22 cellular contexts compared by ENCODE assay signal in the genomic region with DNA sequence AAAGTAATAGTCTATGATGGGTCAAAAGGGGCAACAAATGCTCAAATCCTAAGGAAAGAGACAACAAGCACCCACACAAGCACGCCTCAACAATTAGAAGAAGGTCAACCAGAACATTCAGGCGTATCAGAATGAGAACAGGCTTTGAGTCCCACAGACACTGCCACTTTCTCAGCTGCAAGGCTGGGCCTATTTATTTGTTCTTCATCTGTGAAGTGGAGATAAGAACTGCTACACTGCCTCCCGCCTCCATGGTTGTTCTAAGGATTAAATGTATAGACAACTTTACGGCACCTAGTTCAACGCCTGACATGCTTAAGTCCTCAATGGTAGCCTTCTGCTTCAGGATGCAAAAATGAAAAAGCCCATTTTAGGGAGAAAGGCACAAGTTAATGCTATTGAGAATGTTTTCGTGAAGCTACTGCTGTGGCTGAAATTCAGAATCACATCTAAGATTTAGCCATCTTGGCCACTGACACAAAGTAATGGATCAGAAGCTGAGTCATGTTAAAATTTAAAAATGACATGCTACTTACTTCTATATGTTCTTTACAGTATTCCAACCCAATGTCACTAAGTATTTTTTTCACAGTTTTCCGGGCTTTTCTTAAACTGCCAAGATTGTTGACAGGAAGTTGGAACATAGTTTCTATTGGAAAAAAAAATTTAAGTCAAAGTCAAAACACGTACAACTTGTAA. TPM values are rescaled to one million over a fixed set of nuclear protein-coding genes. Genes with fewer than 3 reads are reported as not detected.
DNase-seq lines count a peak whose midpoint lies in the region; ATAC-seq and TF ChIP-seq lines count a peak whose summit lies in the region.
"Had no signal": no experiment of that assay in that cellular context is flagged by ENCODE, and none has a peak within 500 bp of the region (broad histone marks: within the 10 kb centered on the region; RNA-seq: fewer than 3 reads in every experiment).

No MANE protein-coding gene starts in this region.

- peaks cover 49% of the 10 kb centered on the region for H3K4me1 Mint-ChIP-seq in activated T-cell treated with anti-CD3 and anti-CD28 coated beads, Interleukin-2, amount 50 U/mL, for 24 hours (ENCODE audit: low read depth)
- peaks cover 36% of the 10 kb centered on the region for H3K4me1 Mint-ChIP-seq in activated naive CD8-positive, alpha-beta T cell treated with anti-CD3 and anti-CD28 coated beads for 36 hours
- peaks cover 38% of the 10 kb centered on the region for H3K4me1 Mint-ChIP-seq in progenitor cell of endocrine pancreas (ENCODE audit: low read depth)

- TF ChIP-seq CTCF in progenitor cell of endocrine pancreas (IDR thresholded peaks at IDR 0.05; ENCODE audit: unreplicated experiment), result no peak

- no peaks in the 10 kb centered on the region for H3K27me3 Mint-ChIP-seq in activated T-cell treated with anti-CD3 and anti-CD28 coated beads, Interleukin-2, amount 50 U/mL, for 24 hours
- H3K27me3 Mint-ChIP-seq in activated naive CD8-positive, alpha-beta T cell treated with anti-CD3 and anti-CD28 coated beads for 36 hours, result no peaks in the 10 kb centered on the region
- H3K27me3 Mint-ChIP-seq in progenitor cell of endocrine pancreas, result no peaks in the 10 kb centered on the region
- H3K27me3 Mint-ChIP-seq: dendritic cell treated with granulocyte-macrophage colony-stimulating factor and Interleukin-4, amounts not matched to agents 40 ng/mL and 50 ng/mL, for 4 days had no signal

- ATAC-seq in GM18858 (IDR thresholded peaks at IDR 0.05; ENCODE audit: unreplicated experiment), result no peak
- no peak for ATAC-seq in GM19023 (IDR thresholded peaks at IDR 0.05; ENCODE audit: unreplicated experiment)
- ATAC-seq: A549, left lobe of liver had no signal

- DNase-seq in activated T-cell treated with anti-CD3 and anti-CD28 coated beads, Interleukin-2, amount 50 U/mL, for 24 hours, result no peak
- DNase-seq in activated T-cell treated with anti-CD3 and anti-CD28 coated beads for 4 hours (no peak), HUDEP-2 (lab: John Stamatoyannopoulos, UW; ENCODE audit: unreplicated experiment in 76 of 76) (peak in 72 of 76 experiments; percentile 6 to 89 (median 68)), progenitor cell of endocrine pancreas (ENCODE audit: low spot score, unreplicated experiment) (no peak), RKO (ENCODE audit: low spot score) (no peak)
- no peak for DNase-seq in activated naive CD8-positive, alpha-beta T cell treated with anti-CD3 and anti-CD28 coated beads for 36 hours
- DNase-seq: activated CD4-positive, alpha-beta T cell treated with anti-CD3 and anti-CD28 coated beads, Interleukin-2, amount 50 U/mL, for 48 hours; adrenal gland; GDM1; heart left ventricle; NCI-H187 treated with DMSO at 0.1 percent for 48 hours; NCI-H226; nucleus accumbens; retina; stimulated activated CD4-positive, alpha-beta T cell treated with anti-CD3 and anti-CD28 coated beads, Interleukin-12 subunit alpha, Interleukin-12 subunit beta, amount 100 ng/mL, for 4 hours; T-helper 1 cell; uterus had no signal

- H3K4me3 Mint-ChIP-seq in activated T-cell treated with anti-CD3 and anti-CD28 coated beads, Interleukin-2, amount 50 U/mL, for 24 hours, result no peak overlapping the region
- no peak overlapping the region for H3K4me3 Mint-ChIP-seq in activated naive CD8-positive, alpha-beta T cell treated with anti-CD3 and anti-CD28 coated beads for 36 hours
- no peak overlapping the region for H3K4me3 Mint-ChIP-seq in progenitor cell of endocrine pancreas (ENCODE audit: low read depth)
- H3K4me3 Mint-ChIP-seq: dendritic cell treated with granulocyte-macrophage colony-stimulating factor and Interleukin-4, amounts not matched to agents 40 ng/mL and 50 ng/mL, for 4 days had no signal

- peak overlapping the region; percentile 69 for H3K27ac Mint-ChIP-seq in activated T-cell treated with anti-CD3 and anti-CD28 coated beads, Interleukin-2, amount 50 U/mL, for 24 hours
- peak overlapping the region; percentile 11 for H3K27ac Mint-ChIP-seq in activated naive CD8-positive, alpha-beta T cell treated with anti-CD3 and anti-CD28 coated beads for 36 hours
- H3K27ac Mint-ChIP-seq in progenitor cell of endocrine pancreas, result peak overlapping the region; percentile 84
- H3K27ac Mint-ChIP-seq: dendritic cell treated with granulocyte-macrophage colony-stimulating factor and Interleukin-4, amounts not matched to agents 40 ng/mL and 50 ng/mL, for 4 days had no signal

- no peaks in the 10 kb centered on the region for H3K9me3 Mint-ChIP-seq in activated T-cell treated with anti-CD3 and anti-CD28 coated beads, Interleukin-2, amount 50 U/mL, for 24 hours
- H3K9me3 Mint-ChIP-seq in activated naive CD8-positive, alpha-beta T cell treated with anti-CD3 and anti-CD28 coated beads for 36 hours, result no peaks in the 10 kb centered on the region
- H3K9me3 Mint-ChIP-seq in progenitor cell of endocrine pancreas (ENCODE audit: low read depth), result no peaks in the 10 kb centered on the region
- H3K9me3 Mint-ChIP-seq: dendritic cell treated with granulocyte-macrophage colony-stimulating factor and Interleukin-4, amounts not matched to agents 40 ng/mL and 50 ng/mL, for 4 days had no signal

- H3K36me3 Mint-ChIP-seq in activated T-cell treated with anti-CD3 and anti-CD28 coated beads, Interleukin-2, amount 50 U/mL, for 24 hours (ENCODE audit: low read depth), result peaks cover 95% of the 10 kb centered on the region
- H3K36me3 Mint-ChIP-seq in activated naive CD8-positive, alpha-beta T cell treated with anti-CD3 and anti-CD28 coated beads for 36 hours, result peaks cover 27% of the 10 kb centered on the region
- peaks cover 20% of the 10 kb centered on the region for H3K36me3 Mint-ChIP-seq in progenitor cell of endocrine pancreas (ENCODE audit: insufficient read depth)

RNA-seq across cellular contexts. Expression of a gene that starts 27.7 kb away (rescaled TPM):
- total RNA-seq in activated naive CD8-positive, alpha-beta T cell treated with anti-CD3 and anti-CD28 coated beads for 36 hours, result 10 to 100 TPM; 73.0 to 80.7 TPM
- 127 and 144 TPM in 2 replicates for total RNA-seq in progenitor cell of endocrine pancreas

RNA-seq across cellular contexts. Expression of a gene that starts 54.8 kb away (rescaled TPM):
- 10 to 100 TPM; 84.6 to 88.1 TPM for total RNA-seq in activated naive CD8-positive, alpha-beta T cell treated with anti-CD3 and anti-CD28 coated beads for 36 hours
- total RNA-seq in progenitor cell of endocrine pancreas, result 41.4 and 43.9 TPM in 2 replicates

RNA-seq across cellular contexts. Expression of a gene that starts 55.1 kb away (rescaled TPM):
- 1 to 10 TPM; 7.8 TPM for total RNA-seq in activated naive CD8-positive, alpha-beta T cell treated with anti-CD3 and anti-CD28 coated beads for 36 hours
- 5.6 and 5.8 TPM in 2 replicates for total RNA-seq in progenitor cell of endocrine pancreas

Comparison
In these comparisons a context has a peak if more than half of its experiments do, and no peak if none do; other contexts are left out.
1. DNase-seq: peak in HUDEP-2 (72 of 76); none in activated T-cell treated with anti-CD3 and anti-CD28 coated beads, Interleukin-2, amount 50 U/mL, for 24 hours (single experiment), activated T-cell treated with anti-CD3 and anti-CD28 coated beads for 4 hours (single experiment), activated naive CD8-positive, alpha-beta T cell treated with anti-CD3 and anti-CD28 coated beads for 36 hours (single experiment), progenitor cell of endocrine pancreas (single experiment) and RKO (single experiment).
2. H3K27ac Mint-ChIP-seq: peak in every context shown above with its lines; median percentile 84 in progenitor cell of endocrine pancreas; 69 in activated T-cell treated with anti-CD3 and anti-CD28 coated beads, Interleukin-2, amount 50 U/mL, for 24 hours; 11 in activated naive CD8-positive, alpha-beta T cell treated with anti-CD3 and anti-CD28 coated beads for 36 hours.